ENCODE assay signal across 9 cellular contexts in genomic region chr1:91730781-91731732, GRCh38.
A peak's percentile ranks its signal among the peaks of the same experiment; 100 is the strongest.
DNase-seq lines count a peak whose midpoint lies in the region; ATAC-seq, FAIRE-seq and TF ChIP-seq lines count a peak whose summit lies in the region.
"Had no signal": no experiment of that assay in that cellular context is flagged by ENCODE, and none has a peak within 500 bp of the region (broad histone marks: within the 10 kb centered on the region; RNA-seq: fewer than 3 reads in every experiment).

No MANE protein-coding gene starts in this region.

- no peaks in the 10 kb centered on the region for H3K79me2 ChIP-seq in keratinocyte (ENCODE audit: control insufficient read depth, insufficient read depth, low read length)

- H3K36me3 Mint-ChIP-seq in activated CD4-positive, alpha-beta T cell treated with anti-CD3 and anti-CD28 coated beads for 36 hours (ENCODE audit: low read depth): peaks cover 25% of the 10 kb centered on the region
- peaks cover 33% of the 10 kb centered on the region for H3K36me3 Mint-ChIP-seq in activated T-helper 1 cell treated with anti-CD3 and anti-CD28 coated beads, Interleukin-12 subunit alpha, Interleukin-12 subunit beta, Interleukin-2, Interleukin-4 antibody, amounts not matched to agents 30 ng/mL and 10 ng/mL and 1 ng/mL, durations not matched to agents 14 hours and 24 hours and 36 hours (ENCODE audit: low read depth)

- H2AFZ ChIP-seq in keratinocyte (ENCODE audit: control insufficient read depth, low read length): no peak overlapping the region

- POLR2A ChIA-PET in activated CD4-positive, alpha-beta T cell treated with anti-CD3 and anti-CD28 coated beads for 36 hours (lab: Charles Lee): interaction anchor here (0.5 to 2.1 kb wide), 2 partner anchors 21 to 207 kb away, joined by 4 to 12 read pairs; no protein-coding TSS in a partner anchor

- H3K36me3 ChIP-seq in keratinocyte (ENCODE audit: control insufficient read depth in 2 of 2, extremely low read depth in 1 of 2, insufficient read depth in 2 of 2, low read length in 2 of 2): peaks cover 0 to 1% of the 10 kb centered on the region in 2 experiments
- peaks cover 29% of the 10 kb centered on the region for H3K36me3 ChIP-seq in suprapubic skin
- H3K36me3 ChIP-seq in testis (ENCODE audit: low read depth, missing control alignments): no peaks in the 10 kb centered on the region

- peak; percentile 73 for FAIRE-seq in keratinocyte (lab: Jason Lieb, UNC)
- FAIRE-seq: colon had no signal

- ATAC-seq in activated CD4-positive, alpha-beta T cell treated with anti-CD3 and anti-CD28 coated beads for 36 hours: peak; percentile 86
- ATAC-seq in GM19351 (IDR thresholded peaks at IDR 0.05; ENCODE audit: unreplicated experiment): no peak

- H3K4me1 Mint-ChIP-seq in activated CD4-positive, alpha-beta T cell treated with anti-CD3 and anti-CD28 coated beads for 36 hours: peaks cover 49% of the 10 kb centered on the region
- H3K4me1 Mint-ChIP-seq in activated T-helper 1 cell treated with anti-CD3 and anti-CD28 coated beads, Interleukin-12 subunit alpha, Interleukin-12 subunit beta, Interleukin-2, Interleukin-4 antibody, amounts not matched to agents 30 ng/mL and 10 ng/mL and 1 ng/mL, durations not matched to agents 14 hours and 24 hours and 36 hours (ENCODE audit: low read depth): peaks cover 52% of the 10 kb centered on the region

- no peaks in the 10 kb centered on the region for H4K20me1 ChIP-seq in keratinocyte (ENCODE audit: control insufficient read depth, extremely low read depth, insufficient read depth, low read length)

- no peaks in the 10 kb centered on the region for H3K9me3 Mint-ChIP-seq in activated CD4-positive, alpha-beta T cell treated with anti-CD3 and anti-CD28 coated beads for 36 hours (ENCODE audit: low read depth)
- H3K9me3 Mint-ChIP-seq in activated T-helper 1 cell treated with anti-CD3 and anti-CD28 coated beads, Interleukin-12 subunit alpha, Interleukin-12 subunit beta, Interleukin-2, Interleukin-4 antibody, amounts not matched to agents 30 ng/mL and 10 ng/mL and 1 ng/mL, durations not matched to agents 14 hours and 24 hours and 36 hours: no peaks in the 10 kb centered on the region

- TF ChIP-seq POLR2A in suprapubic skin (IDR thresholded peaks at IDR 0.05): no peak
- no peak for TF ChIP-seq POLR2A in testis (IDR thresholded peaks at IDR 0.05)

- peak; percentile 71 for DNase-seq in activated CD4-positive, alpha-beta T cell treated with anti-CD3 and anti-CD28 coated beads for 36 hours
- DNase-seq in activated CD4-positive, alpha-beta T cell treated with anti-CD3 and anti-CD28 coated beads, Interleukin-2, amount 50 U/mL, for 1 hour: no peak
- no peak for DNase-seq in activated T-helper 1 cell treated with anti-CD3 and anti-CD28 coated beads, Interleukin-12 subunit alpha, Interleukin-12 subunit beta, Interleukin-2, Interleukin-4 antibody, amounts not matched to agents 30 ng/mL and 10 ng/mL and 1 ng/mL, durations not matched to agents 14 hours and 24 hours and 36 hours (ENCODE audit: low spot score)
- DNase-seq in keratinocyte (ENCODE audit: low read depth, low spot score) (no peak), suprapubic skin (ENCODE audit: low spot score in 2 of 2) (peak; percentile 83 to 90), foreskin melanocyte (no peak), testis (no peak)

- H3K27ac ChIP-seq in keratinocyte (ENCODE audit: control insufficient read depth, insufficient read depth, low read length) (no peak overlapping the region), suprapubic skin (peak overlapping the region; percentile 21), testis (no peak overlapping the region)

- peak overlapping the region; percentile 38 for H3K4me3 Mint-ChIP-seq in activated CD4-positive, alpha-beta T cell treated with anti-CD3 and anti-CD28 coated beads for 36 hours
- H3K4me3 Mint-ChIP-seq in activated T-helper 1 cell treated with anti-CD3 and anti-CD28 coated beads, Interleukin-12 subunit alpha, Interleukin-12 subunit beta, Interleukin-2, Interleukin-4 antibody, amounts not matched to agents 30 ng/mL and 10 ng/mL and 1 ng/mL, durations not matched to agents 14 hours and 24 hours and 36 hours: peak overlapping the region; percentile 63

- H3K4me2 ChIP-seq in keratinocyte (ENCODE audit: control insufficient read depth, extremely low read depth, insufficient read depth, low read depth, low read length): peak overlapping the region; percentile 57

- peak; percentile 64 for TF ChIP-seq EP300 in suprapubic skin (IDR thresholded peaks at IDR 0.05)

- peak overlapping the region; percentile 89 for H3K27ac Mint-ChIP-seq in activated CD4-positive, alpha-beta T cell treated with anti-CD3 and anti-CD28 coated beads for 36 hours
- H3K27ac Mint-ChIP-seq in activated T-helper 1 cell treated with anti-CD3 and anti-CD28 coated beads, Interleukin-12 subunit alpha, Interleukin-12 subunit beta, Interleukin-2, Interleukin-4 antibody, amounts not matched to agents 30 ng/mL and 10 ng/mL and 1 ng/mL, durations not matched to agents 14 hours and 24 hours and 36 hours: peak overlapping the region; percentile 80

- 34% methylated on average over 14 of the region's 15 CpGs for WGBS in suprapubic skin
- WGBS in testis, 2 donors: 74 to 78% methylated on average over 15 of the region's 15 CpGs

- CTCF ChIA-PET in activated CD4-positive, alpha-beta T cell treated with anti-CD3 and anti-CD28 coated beads for 36 hours (lab: Charles Lee): interaction anchor here (0.6 to 1.3 kb wide), 4 partner anchors 8 to 607 kb away, joined by 3 read pairs; no protein-coding TSS in a partner anchor

- intact Hi-C loops in activated CD4-positive, alpha-beta T cell treated with anti-CD3 and anti-CD28 coated beads for 36 hours (cut with DNase I, micrococcal nuclease): loop anchor here (1.0 to 5.0 kb wide), 7 partner anchors 18 to 229 kb away; partner anchors contain the start of gene CDC7 (in 1 of the 2)
- intact Hi-C loops in activated T-helper 1 cell treated with anti-CD3 and anti-CD28 coated beads, Interleukin-12 subunit alpha, Interleukin-12 subunit beta, Interleukin-2, Interleukin-4 antibody, amounts not matched to agents 30 ng/mL and 10 ng/mL and 1 ng/mL, durations not matched to agents 14 hours and 24 hours and 36 hours (cut with micrococcal nuclease): loop anchor here (1.0 to 5.0 kb wide), 6 partner anchors 18 to 229 kb away; partner anchors contain the start of gene CDC7
- intact Hi-C loops in testis (cut with DNase I; ENCODE audit: low total_unique reads): no loop called here

- peaks cover 23% of the 10 kb centered on the region for H3K4me1 ChIP-seq in keratinocyte (ENCODE audit: control insufficient read depth, extremely low read depth, insufficient read depth, low read length)
- peaks cover 50% of the 10 kb centered on the region for H3K4me1 ChIP-seq in suprapubic skin
- H3K4me1 ChIP-seq in testis: peaks cover 2% of the 10 kb centered on the region

- no peak overlapping the region for H3K4me3 ChIP-seq in keratinocyte (ENCODE audit: control insufficient read depth in 2 of 3, extremely low read depth in 1 of 3, insufficient read depth in 2 of 3, low read depth in 1 of 3, low read length in 3 of 3)
- no peak overlapping the region for H3K4me3 ChIP-seq in suprapubic skin
- H3K4me3 ChIP-seq in testis: no peak overlapping the region

- peaks cover 5% of the 10 kb centered on the region for H3K27me3 Mint-ChIP-seq in activated CD4-positive, alpha-beta T cell treated with anti-CD3 and anti-CD28 coated beads for 36 hours
- H3K27me3 Mint-ChIP-seq in activated T-helper 1 cell treated with anti-CD3 and anti-CD28 coated beads, Interleukin-12 subunit alpha, Interleukin-12 subunit beta, Interleukin-2, Interleukin-4 antibody, amounts not matched to agents 30 ng/mL and 10 ng/mL and 1 ng/mL, durations not matched to agents 14 hours and 24 hours and 36 hours (ENCODE audit: insufficient read depth): peaks cover 8% of the 10 kb centered on the region

- H3K27me3 ChIP-seq in keratinocyte (ENCODE audit: control insufficient read depth, extremely low read depth, insufficient read depth, low read length) (no peaks in the 10 kb centered on the region), suprapubic skin (no peaks in the 10 kb centered on the region), testis (no peaks in the 10 kb centered on the region)

- dilution Hi-C loops in keratinocyte (cut with MboI; ENCODE audit: extremely low pct_ligation_motif_present, low sequenced_read_pairs): no loop called here

- no peaks in the 10 kb centered on the region for H3K9me3 ChIP-seq in keratinocyte (ENCODE audit: control insufficient read depth, low read depth, low read length)
- no peaks in the 10 kb centered on the region for H3K9me3 ChIP-seq in suprapubic skin
- H3K9me3 ChIP-seq in testis: no peaks in the 10 kb centered on the region

- H3K9me1 ChIP-seq in keratinocyte (ENCODE audit: control insufficient read depth, extremely low read depth, insufficient read depth, low read length): peaks cover 3% of the 10 kb centered on the region

- TF ChIP-seq CTCF in keratinocyte (optimal IDR thresholded peaks at IDR 0.05 in 1 of 3, IDR thresholded peaks at IDR 0.05 in 1 of 3, conservative IDR thresholded peaks at IDR 0.05 in 1 of 3; ENCODE audit: extremely low read depth in 1 of 3, insufficient read depth in 2 of 3, low read length in 3 of 3) (no peak), suprapubic skin (IDR thresholded peaks at IDR 0.05) (no peak), testis (IDR thresholded peaks at IDR 0.05) (no peak)

- peak overlapping the region; percentile 4 for H3K9ac ChIP-seq in keratinocyte (ENCODE audit: control insufficient read depth, extremely low read depth, insufficient read depth, low read length)

Comparison
In these comparisons a context has a peak if more than half of its experiments do, and no peak if none do; other contexts are left out.
1. DNase-seq: peak in activated CD4-positive, alpha-beta T cell treated with anti-CD3 and anti-CD28 coated beads for 36 hours (single experiment) and suprapubic skin (2 of 2); none in activated CD4-positive, alpha-beta T cell treated with anti-CD3 and anti-CD28 coated beads, Interleukin-2, amount 50 U/mL, for 1 hour (single experiment), activated T-helper 1 cell treated with anti-CD3 and anti-CD28 coated beads, Interleukin-12 subunit alpha, Interleukin-12 subunit beta, Interleukin-2, Interleukin-4 antibody, amounts not matched to agents 30 ng/mL and 10 ng/mL and 1 ng/mL, durations not matched to agents 14 hours and 24 hours and 36 hours (single experiment), keratinocyte (single experiment), foreskin melanocyte (single experiment) and testis (single experiment).